Comparison of ENCODE assay signal across 22 cellular contexts in the genomic region with DNA sequence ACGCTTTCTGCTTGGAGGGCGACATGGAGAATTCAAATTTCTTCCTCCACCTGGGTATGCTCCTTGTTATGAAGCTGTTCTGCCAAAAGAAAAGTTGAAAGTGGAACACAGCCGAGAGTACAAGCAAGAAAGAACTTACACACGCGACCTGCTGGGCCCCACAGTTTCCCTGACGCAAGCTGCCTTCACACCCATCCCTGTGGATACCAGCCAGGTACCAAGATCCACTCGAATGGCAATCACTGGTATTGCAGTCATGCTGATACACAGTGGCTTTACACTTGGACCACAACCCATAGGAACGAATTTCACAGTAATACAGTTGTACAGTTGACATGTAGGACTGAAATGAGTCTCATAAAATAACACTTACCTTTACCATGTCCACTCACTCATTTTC.
"Had no signal": no experiment of that assay in that cellular context is flagged by ENCODE, and none has a peak within 500 bp of the region (broad histone marks: within the 10 kb centered on the region; RNA-seq: fewer than 3 reads in every experiment).

No MANE protein-coding gene starts in this region.

- ATAC-seq: Panc1 had no signal

- H3K36me3 ChIP-seq: MG63, SJSA1 had no signal

- H3K4me3 ChIP-seq: MG63, SJSA1, SK-N-MC had no signal

- H3K27ac ChIP-seq: HL-60, RWPE1, SJSA1, SK-N-MC had no signal

- H3K9me3 ChIP-seq: MG63, SJSA1 had no signal

- DNase-seq: KBM-7, MG63, NCI-H1092, NCI-H1105 treated with DMSO at 0.1 percent for 48 hours, NCI-H1417 treated with DMSO at 0.1 percent for 48 hours, NCI-H146, NCI-H1694 treated with DMSO at 0.1 percent for 48 hours, NCI-H1930, NCI-H2081 treated with DMSO at 0.1 percent for 48 hours, NCI-H2171, NCI-H226, NCI-H446, NCI-H510A, NCI-H524 treated with DMSO at 0.1 percent for 48 hours, NCI-H69, NCI-H774, SIG-M5 had no signal

- H3K4me1 ChIP-seq: SJSA1 had no signal

- H3K27me3 ChIP-seq: MG63, SJSA1 had no signal
